1 cellular context compared by ENCODE assay signal in genomic region chr16:89711601-89712475, GRCh38.
TF ChIP-seq lines count a peak whose summit lies in the region.

No MANE protein-coding gene starts in this region.

TF ChIP-seq in K562, 482 proteins besides CTCF, POLR2A, EP300 and RAD21 (continued from another document and continues in another):
- TF ChIP-seq CBX8 (IDR thresholded peaks at IDR 0.05; ENCODE audit: borderline replicate concordance, extremely low read depth, low read depth, low read length, poor library complexity, severe bottlenecking) = no peak
- TF ChIP-seq MITF (IDR thresholded peaks at IDR 0.05) = no peak
- TF ChIP-seq ZNF444 (CRISPR knock-in tag; IDR thresholded peaks at IDR 0.05) = no peak
- no peak for TF ChIP-seq NR3C1 (CRISPR knock-in tag; IDR thresholded peaks at IDR 0.05)
- peak; percentile 81 for TF ChIP-seq TBP (optimal IDR thresholded peaks at IDR 0.05; ENCODE audit: low read depth, low read length)
- no peak for TF ChIP-seq STAT5A (IDR thresholded peaks at IDR 0.05; ENCODE audit: borderline replicate concordance, low read length)
- no peak for TF ChIP-seq ZNF318 (IDR thresholded peaks at IDR 0.05; ENCODE audit: borderline replicate concordance in 1 of 2, low read depth in 1 of 2)
- TF ChIP-seq NCOA4 (IDR thresholded peaks at IDR 0.05; ENCODE audit: partially characterized antibody) = no peak
- TF ChIP-seq E4F1 (CRISPR knock-in tag; IDR thresholded peaks at IDR 0.05; ENCODE audit: borderline replicate concordance) = no peak
- TF ChIP-seq ZNF232 (CRISPR knock-in tag; IDR thresholded peaks at IDR 0.05) = no peak
- 0 out of 2 replicates have a peak, but pooled peaks have one; percentile 15 for TF ChIP-seq NFRKB (IDR thresholded peaks at IDR 0.05; ENCODE audit: low read depth)
- no peak for TF ChIP-seq E2F8 (IDR thresholded peaks at IDR 0.05; ENCODE audit: low read depth, partially characterized antibody)
- TF ChIP-seq TGIF2 (CRISPR knock-in tag; IDR thresholded peaks at IDR 0.05) = no peak
- TF ChIP-seq NR2C1 (IDR thresholded peaks at IDR 0.05) = no peak
- no peak for TF ChIP-seq NR2C1 (tag; IDR thresholded peaks at IDR 0.05)
- TF ChIP-seq EGR1 (conservative IDR thresholded peaks at IDR 0.05) = peak; percentile 82
- TF ChIP-seq UBTF (IDR thresholded peaks at IDR 0.05; ENCODE audit: borderline replicate concordance in 1 of 2, low read depth in 2 of 2, low read length in 2 of 2) = no peak
- TF ChIP-seq CREB1 (IDR thresholded peaks at IDR 0.05) = no peak
- TF ChIP-seq CREB1 (CRISPR knock-in tag; IDR thresholded peaks at IDR 0.05) = no peak
- no peak for TF ChIP-seq MCM5 (IDR thresholded peaks at IDR 0.05; ENCODE audit: low read depth)
- no peak for TF ChIP-seq PURB (CRISPR knock-in tag; IDR thresholded peaks at IDR 0.05; ENCODE audit: low read depth)
- TF ChIP-seq PBX2 (CRISPR knock-in tag; IDR thresholded peaks at IDR 0.05; ENCODE audit: low read depth) = no peak
- no peak for TF ChIP-seq PBX2 (tag; conservative IDR thresholded peaks at IDR 0.05; ENCODE audit: low read depth)
- TF ChIP-seq ETV5 (CRISPR knock-in tag; IDR thresholded peaks at IDR 0.05; ENCODE audit: low read depth) = no peak
- no peak for TF ChIP-seq SAFB2 (IDR thresholded peaks at IDR 0.05; ENCODE audit: borderline replicate concordance, low read depth, low read length, severe bottlenecking)
- no peak for TF ChIP-seq SMARCC2 (IDR thresholded peaks at IDR 0.05; ENCODE audit: low read depth)
- no peak for TF ChIP-seq TAF9B (IDR thresholded peaks at IDR 0.05; ENCODE audit: partially characterized antibody)
- no peak for TF ChIP-seq RBM15 (IDR thresholded peaks at IDR 0.05; ENCODE audit: insufficient read depth, low read length)
- no peak for TF ChIP-seq KLF6 (CRISPR knock-in tag; IDR thresholded peaks at IDR 0.05; ENCODE audit: borderline replicate concordance)
- no peak for TF ChIP-seq CC2D1A (IDR thresholded peaks at IDR 0.05)
- TF ChIP-seq ZMIZ1 (IDR thresholded peaks at IDR 0.05; ENCODE audit: low read depth in 2 of 2, low read length in 2 of 2) = no peak
- TF ChIP-seq FOXM1 (IDR thresholded peaks at IDR 0.05; ENCODE audit: low read depth) = no peak
- no peak for TF ChIP-seq FOXM1 (CRISPR knock-in tag; IDR thresholded peaks at IDR 0.05; ENCODE audit: low read depth)
- TF ChIP-seq DDX20 (tag; IDR thresholded peaks at IDR 0.05; ENCODE audit: low read depth) = no peak
